Comparison of ENCODE assay signal across 25 cellular contexts in the genomic region with DNA sequence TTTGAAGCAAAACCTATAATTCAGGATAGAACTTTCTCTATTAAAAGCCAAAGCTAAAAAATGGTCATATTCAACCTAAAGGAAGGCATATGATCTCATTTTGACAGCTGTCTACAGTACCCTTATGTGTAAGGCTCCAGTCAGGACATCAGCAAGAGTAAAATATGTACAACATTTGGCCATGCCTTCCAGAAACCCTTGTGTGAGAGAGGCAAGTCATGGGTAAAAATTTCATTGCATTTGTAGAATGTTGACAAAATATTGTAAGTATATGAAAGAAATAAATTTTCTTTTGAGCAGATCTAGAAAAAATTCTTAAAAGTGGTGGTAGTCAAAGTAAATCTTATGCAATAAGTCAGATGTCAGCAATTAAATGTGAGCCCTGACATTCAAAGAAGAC.
"Had no signal": no experiment of that assay in that cellular context is flagged by ENCODE, and none has a peak within 500 bp of the region (broad histone marks: within the 10 kb centered on the region; RNA-seq: fewer than 3 reads in every experiment).

No MANE protein-coding gene starts in this region.

- H3K27me3 ChIP-seq: stomach, suprapubic skin, testis, thyroid gland, tibial artery, tibial nerve, transverse colon, upper lobe of left lung, upper lobe of right lung, uterus, vagina had no signal

- DNase-seq: stimulated activated CD4-positive, alpha-beta T cell treated with anti-CD3 and anti-CD28 coated beads, Interleukin-2, amount 100 ng/mL, for 48 hours; stimulated activated CD4-positive, alpha-beta T cell treated with anti-CD3 and anti-CD28 coated beads, Interleukin-4, amount 100 ng/mL, for 1 hour; stimulated activated CD4-positive, alpha-beta T cell treated with anti-CD3 and anti-CD28 coated beads, Interleukin-4, amount 100 ng/mL, for 24 hours; stimulated activated CD4-positive, alpha-beta T cell treated with anti-CD3 and anti-CD28 coated beads, Interleukin-4, amount 100 ng/mL, for 4 hours; stimulated activated CD8-positive, alpha-beta memory T cell treated with anti-CD3 and anti-CD28 coated beads, Interleukin-4, amount 100 ng/mL, for 48 hours; stimulated activated naive B cell treated with anti-CD40 and anti-IgM and Interleukin-4, amounts not matched to agents 10 μg/mL and 1 μg/mL and 100 μg/mL, for 72 hours; stimulated activated naive CD4-positive, alpha-beta T cell; stimulated activated naive CD4-positive, alpha-beta T cell treated with Interleukin-2 at 50 U/mL for 16 hours; stimulated activated naive CD8-positive, alpha-beta T cell treated with anti-CD3 and anti-CD28 coated beads, Interleukin-15, amount 100 ng/mL, for 72 hours; stimulated activated naive CD8-positive, alpha-beta T cell treated with anti-CD3 and anti-CD28 coated beads, Interleukin-15, Interleukin-2, amounts not matched to agents 100 U/mL and 50 U/mL, for 24 hours; stomach; substantia nigra; testis; thyroid gland; tibial artery; transverse colon; upper lobe of left lung; upper lobe of right lung; uterus had no signal

- H3K4me3 ChIP-seq: stomach, suprapubic skin, testis, thoracic aorta, thyroid gland, tibial artery, tibial nerve, transverse colon, upper lobe of left lung, upper lobe of right lung, uterus, vagina had no signal

- H3K36me3 ChIP-seq: stomach, suprapubic skin, thoracic aorta, thyroid gland, tibial artery, tibial nerve, transverse colon, upper lobe of left lung, upper lobe of right lung, uterus, vagina had no signal

- H3K27ac ChIP-seq: stomach, suprapubic skin, testis, thoracic aorta, thyroid gland, tibial artery, tibial nerve, transverse colon, upper lobe of left lung, upper lobe of right lung, uterus, vagina had no signal

- H3K4me1 ChIP-seq: stomach, suprapubic skin, testis, thyroid gland, tibial artery, tibial nerve, transverse colon, upper lobe of left lung, upper lobe of right lung, uterus, vagina had no signal

- ATAC-seq: stimulated activated effector memory CD8-positive, alpha-beta T cell treated with anti-CD3 and anti-CD28 coated beads, Interleukin-12 subunit alpha, Interleukin-12 subunit beta, amount 100 ng/mL, for 72 hours; stimulated activated memory B cell treated with anti-CD40 and anti-IgM and Interleukin-4, amounts not matched to agents 10 μg/mL and 1 μg/mL and 100 μg/mL, for 72 hours; stimulated activated naive B cell treated with anti-CD40 and anti-IgM and Interleukin-4, amounts not matched to agents 10 μg/mL and 1 μg/mL and 100 μg/mL, for 72 hours; stimulated activated naive CD8-positive, alpha-beta T cell treated with anti-CD3 and anti-CD28 coated beads, Interleukin-15, amount 100 ng/mL, for 72 hours; stimulated activated naive CD8-positive, alpha-beta T cell treated with anti-CD3 and anti-CD28 coated beads, Interleukin-15, Interleukin-2, amounts not matched to agents 100 U/mL and 50 U/mL, for 24 hours; upper lobe of right lung had no signal

- H3K9me3 ChIP-seq: stomach, suprapubic skin, testis, thoracic aorta, thyroid gland, tibial artery, transverse colon, upper lobe of left lung, upper lobe of right lung, uterus, vagina had no signal
